8 cellular contexts compared by ENCODE assay signal in genomic region chr10:32981760-32982159, GRCh38. TPM values are rescaled to one million over a fixed set of nuclear protein-coding genes. Genes with fewer than 3 reads are reported as not detected.
A peak's percentile ranks its signal among the peaks of the same experiment; 100 is the strongest.
DNase-seq lines count a peak whose midpoint lies in the region; ATAC-seq and TF ChIP-seq lines count a peak whose summit lies in the region.

No MANE protein-coding gene starts in this region.

- no peak overlapping the region for H3K23ac ChIP-seq in neuronal stem cell (ENCODE audit: low read depth, low read length, poor library complexity)

- no peak overlapping the region for H3K4ac ChIP-seq in neuronal stem cell (ENCODE audit: low read length)

- H3K27ac Mint-ChIP-seq in Calu3 (ENCODE audit: unreplicated experiment): peak overlapping the region; percentile 100

- H3K36me3 ChIP-seq in neuronal stem cell (replicated peaks in 1 of 2; ENCODE audit: control insufficient read depth in 2 of 2, insufficient read depth in 2 of 2, low read length in 2 of 2): no peaks in the 10 kb centered on the region

- no CpG with 5 or more reads among the region's 4 CpGs for WGBS in neuronal stem cell (ENCODE audit: extremely low coverage in 2 of 2, insufficient read length in 2 of 2, insufficient replicate concordance in 1 of 2), 2 donors

- H3K27me3 ChIP-seq in neuronal stem cell (ENCODE audit: control insufficient read depth in 3 of 3, insufficient read depth in 3 of 3, low read depth in 1 of 3, low read length in 3 of 3): no peaks in the 10 kb centered on the region

- no TSS peak for BruUV-seq in Calu3 (replicated peaks; lab: Mats Ljungman, UMichigan)

- H2AFZ ChIP-seq in neuronal stem cell (ENCODE audit: low read length): peak overlapping the region; percentile 52

- H3K9ac ChIP-seq in neuronal stem cell (ENCODE audit: low read depth, low read length, poor library complexity): no peak overlapping the region

- H3K4me3 ChIP-seq in fibroblast of mammary gland (ENCODE audit: control insufficient read depth, low read depth, low read length) (no peak overlapping the region), neuronal stem cell (ENCODE audit: low read length in 2 of 2) (no peak overlapping the region)

- CTCF ChIA-PET in Calu3 (lab: Charles Lee): interaction anchor here (1.0 to 2.1 kb wide), 5 partner anchors 10 to 28 kb away, joined by 3 to 14 read pairs (median 3); no protein-coding TSS in a partner anchor

- no peak overlapping the region for H2BK120ac ChIP-seq in neuronal stem cell (ENCODE audit: low read depth, low read length)

- intact Hi-C loops in Calu3 (cut with micrococcal nuclease; ENCODE audit: unreplicated experiment): loop anchor here (1.0 kb wide), 2 partner anchors 19 to 24 kb away; no protein-coding TSS in a partner anchor

- in situ Hi-C loops in SK-MEL-5 (cut with HindIII; ENCODE audit: low pct_unique_long_range_greater_than_20kb, low sequenced_read_pairs): no loop called here

- TF ChIP-seq CTCF in Calu3 (IDR thresholded peaks at IDR 0.05; ENCODE audit: unreplicated experiment) (no peak), fibroblast of mammary gland (conservative IDR thresholded peaks at IDR 0.05; ENCODE audit: control insufficient read depth, insufficient read depth, low read depth, low read length) (no peak)

- H3K4me3 Mint-ChIP-seq in Calu3 (ENCODE audit: low read depth, unreplicated experiment): peak overlapping the region; percentile 65

- no peak overlapping the region for H2BK5ac ChIP-seq in neuronal stem cell (ENCODE audit: low read length)

- H2AK5ac ChIP-seq in neuronal stem cell (ENCODE audit: low read depth, low read length): no peak overlapping the region

- no peak overlapping the region for H3K27ac ChIP-seq in neuronal stem cell (replicated peaks; ENCODE audit: low read length)

- no peaks in the 10 kb centered on the region for H3K9me3 ChIP-seq in neuronal stem cell (replicated peaks in 1 of 2; ENCODE audit: control insufficient read depth in 2 of 2, insufficient read depth in 1 of 2, low read depth in 1 of 2, low read length in 2 of 2)

- H3K79me1 ChIP-seq in neuronal stem cell (ENCODE audit: low read depth, low read length): no peaks in the 10 kb centered on the region

- no peak overlapping the region for H3K18ac ChIP-seq in neuronal stem cell (ENCODE audit: low read length)

- no peak overlapping the region for H4K91ac ChIP-seq in neuronal stem cell (ENCODE audit: low read depth, low read length, poor library complexity)

- peaks cover 49% of the 10 kb centered on the region for H3K36me3 Mint-ChIP-seq in Calu3 (ENCODE audit: insufficient read depth, unreplicated experiment)

- no peaks in the 10 kb centered on the region for H3K9me3 Mint-ChIP-seq in Calu3 (ENCODE audit: low read depth, unreplicated experiment)

- no peak overlapping the region for H3K14ac ChIP-seq in neuronal stem cell (ENCODE audit: low read length)

- no peak overlapping the region for H4K8ac ChIP-seq in neuronal stem cell (ENCODE audit: low read depth, low read length)

- no peak overlapping the region for H2BK15ac ChIP-seq in neuronal stem cell (ENCODE audit: low read length)

- no peak overlapping the region for H2BK12ac ChIP-seq in neuronal stem cell (ENCODE audit: low read length)

- peaks cover 42% of the 10 kb centered on the region for H3K4me1 Mint-ChIP-seq in Calu3 (ENCODE audit: low read depth, unreplicated experiment)

- no peaks in the 10 kb centered on the region for H3K27me3 Mint-ChIP-seq in Calu3 (ENCODE audit: unreplicated experiment)

- ATAC-seq in GM19463 (IDR thresholded peaks at IDR 0.05; ENCODE audit: unreplicated experiment) (no peak), GM21619 (IDR thresholded peaks at IDR 0.05; ENCODE audit: unreplicated experiment) (no peak)

- H3K4me2 ChIP-seq in neuronal stem cell (ENCODE audit: insufficient read depth, low read length, poor library complexity, severe bottlenecking): no peak overlapping the region

- peaks cover 2 to 30% of the 10 kb centered on the region in 2 donors for H3K4me1 ChIP-seq in neuronal stem cell (ENCODE audit: control insufficient read depth in 2 of 2, insufficient read depth in 1 of 2, low read depth in 1 of 2, low read length in 2 of 2)

- peak; percentile 61 for DNase-seq in Calu3
- peak; percentile 53 for DNase-seq in SK-MEL-5 (ENCODE audit: low read depth, low spot score)
- DNase-seq in fibroblast of mammary gland (ENCODE audit: low read depth): peak; percentile 71
- no peak for DNase-seq in neuronal stem cell (ENCODE audit: low spot score)
- DNase-seq in stimulated activated CD4-positive, alpha-beta T cell treated with anti-CD3 and anti-CD28 coated beads, Interleukin-4, amount 100 ng/mL, for 1 hour: no peak
- no peak for DNase-seq in SIG-M5 treated with dmso at 0.1 percent for 504 hours (lab: John Stamatoyannopoulos, UW; ENCODE audit: unreplicated experiment)

RNA-seq across cellular contexts. Expression of gene ITGB1, which starts 23.7 kb away (rescaled TPM):
- total RNA-seq in Calu3 (2022): 1,388 and 1,455 TPM in 2 replicates
- total RNA-seq in SK-MEL-5 (2014; rRNA removed; shearing (Covaris generic)): 391 and 402 TPM in 2 replicates
- polyA plus RNA-seq in SK-MEL-5 (2015; cell fraction: cytosol; rRNA removed): 361 and 485 TPM in 2 replicates
- 78.8 and 79.4 TPM in 2 replicates for polyA plus RNA-seq in SK-MEL-5 (2015; cell fraction: nucleus; rRNA removed)
- 178 TPM for polyA plus RNA-seq in neuronal stem cell (2013, experiment 1 of 2)
- polyA plus RNA-seq in neuronal stem cell (2013, experiment 2 of 2): 189 TPM

Comparison
In these comparisons a context has a peak if more than half of its experiments do, and no peak if none do; other contexts are left out.
1. DNase-seq: peak in Calu3 (single experiment), SK-MEL-5 (single experiment) and fibroblast of mammary gland (single experiment); none in neuronal stem cell (single experiment), stimulated activated CD4-positive, alpha-beta T cell treated with anti-CD3 and anti-CD28 coated beads, Interleukin-4, amount 100 ng/mL, for 1 hour (single experiment) and SIG-M5 treated with dmso at 0.1 percent for 504 hours (single experiment).